In the genomic region with DNA sequence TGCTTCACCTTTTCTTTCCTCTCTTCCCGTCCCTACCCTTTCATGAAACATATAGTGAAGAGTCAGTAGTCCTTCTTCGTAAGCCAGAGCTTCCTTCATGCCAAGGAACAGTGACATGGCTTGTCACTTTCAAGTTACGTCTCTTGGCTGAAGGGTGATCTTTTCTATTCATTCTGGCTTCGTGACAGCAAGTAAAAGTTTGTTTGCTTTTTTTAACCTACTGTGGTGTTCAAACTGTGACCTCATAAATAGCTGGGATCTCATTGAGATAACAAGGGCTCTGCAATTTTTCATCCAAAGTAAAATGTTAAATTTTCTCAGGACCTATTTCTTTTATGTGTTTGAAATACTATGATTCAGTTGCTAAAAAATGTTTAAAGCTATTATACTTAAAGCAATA, we compare ENCODE assay signal across 20 cellular contexts. TPM values are rescaled to one million over a fixed set of nuclear protein-coding genes. Genes with fewer than 3 reads are reported as not detected.
DNase-seq lines count a peak whose midpoint lies in the region; ATAC-seq, FAIRE-seq and TF ChIP-seq lines count a peak whose summit lies in the region.
"Had no signal": no experiment of that assay in that cellular context is flagged by ENCODE, and none has a peak within 500 bp of the region (broad histone marks: within the 10 kb centered on the region; RNA-seq: fewer than 3 reads in every experiment).

No MANE protein-coding gene starts in this region.

- no peak for TF ChIP-seq RAD21 in SK-N-SH (IDR thresholded peaks at IDR 0.05; ENCODE audit: low read length)

- POLR2A ChIA-PET in SK-N-SH (lab: Yijun Ruan, JAX) = no interaction called here

- no peak for TF ChIP-seq POLR2A in H54 (IDR thresholded peaks at IDR 0.05; ENCODE audit: low read depth, low read length)

- H3K27me3 ChIP-seq in SK-N-SH (ENCODE audit: insufficient read depth) = no peaks in the 10 kb centered on the region
- H3K27me3 ChIP-seq in thoracic aorta (replicated peaks; ENCODE audit: insufficient read depth) = no peaks in the 10 kb centered on the region
- H3K27me3 ChIP-seq: tibial nerve had no signal

- TF ChIP-seq EP300 in SK-N-SH (IDR thresholded peaks at IDR 0.05; ENCODE audit: borderline replicate concordance in 1 of 2, low read depth in 1 of 2, low read length in 1 of 2) = no peak

- peak; percentile 47 for ATAC-seq in left ventricle myocardium superior
- ATAC-seq in thoracic aorta (ENCODE audit: insufficient number of reproducible peaks, low FRiP score, low read depth) = no peak
- ATAC-seq: esophagus mucosa, mucosa of descending colon had no signal

- no peak overlapping the region for H2AFZ ChIP-seq in SK-N-SH (ENCODE audit: low read depth)

- CTCF ChIA-PET in SK-N-SH (lab: Yijun Ruan, JAX) = no interaction called here

- peaks cover 61% of the 10 kb centered on the region for H3K79me2 ChIP-seq in SK-N-SH (ENCODE audit: insufficient read depth)

- H3K9me3 ChIP-seq in SK-N-SH (no peaks in the 10 kb centered on the region), thoracic aorta (no peaks in the 10 kb centered on the region)
- H3K9me3 ChIP-seq: mucosa of descending colon, tibial nerve had no signal

- H3K4me3 ChIP-seq in SK-N-SH (ENCODE audit: low read depth in 2 of 2, low read length in 1 of 2) = no peak overlapping the region
- no peak overlapping the region for H3K4me3 ChIP-seq in thoracic aorta
- H3K4me3 ChIP-seq: mucosa of descending colon, tibial nerve had no signal

- H3F3A ChIP-seq in SK-N-SH (replicated peaks; ENCODE audit: insufficient read depth) = peaks cover 35% of the 10 kb centered on the region

- no peaks in the 10 kb centered on the region for H3K9me2 ChIP-seq in SK-N-SH

- 87% methylated on average over 4 of the region's 4 CpGs for WGBS in SK-N-SH (ENCODE audit: low lambda C conversion rate)

- H3K27ac ChIP-seq in SK-N-SH (ENCODE audit: low read depth in 2 of 2, low read length in 1 of 2) (peak overlapping the region in 1 of 2 experiments; percentile 83; a peak in 2 of 4 replicates), thoracic aorta (peak overlapping the region; percentile 7 to 51)
- H3K27ac ChIP-seq: tibial nerve had no signal

- 0 out of 2 replicates have a peak overlapping the region, but pooled peaks have one; percentile 10 for H3K4me2 ChIP-seq in SK-N-SH

- peaks cover 0 to 4% of the 10 kb centered on the region in 2 experiments for H3K36me3 ChIP-seq in SK-N-SH (replicated peaks in 1 of 2; ENCODE audit: control insufficient read depth in 1 of 2, insufficient read depth in 2 of 2, low read length in 1 of 2)
- no peaks in the 10 kb centered on the region for H3K36me3 ChIP-seq in thoracic aorta
- H3K36me3 ChIP-seq: tibial nerve had no signal

- no peak for DNase-seq in H54 (ENCODE audit: insufficient read length, low spot score)
- DNase-seq in SK-N-SH = no peak
- DNase-seq in left ventricle myocardium superior = no peak
- no peak for DNase-seq in thoracic aorta (ENCODE audit: low spot score)
- DNase-seq in NCI-H1930 (lab: John Stamatoyannopoulos, UW) = no peak
- DNase-seq in GF-D8 (lab: John Stamatoyannopoulos, UW) = no peak
- DNase-seq in HPDE6-E6E7 (ENCODE audit: extremely low spot score) = no peak
- DNase-seq: activated effector memory CD4-positive, alpha-beta T cell treated with anti-CD3 and anti-CD28 coated beads, Interleukin-2, amount 50 U/mL, for 16 hours; aorta; C1 segment of cervical spinal cord; dermis blood vessel endothelial cell; hippocampal formation; mucosa of descending colon; NCI-H1694; NCI-H510A; occipital lobe; small intestine; T1000 had no signal

- no peak overlapping the region; the same call in 1 of the 2 replicates for H3K9ac ChIP-seq in SK-N-SH

- intact Hi-C loops in left ventricle myocardium superior (cut with micrococcal nuclease) = no loop called here

- no peak for TF ChIP-seq CTCF in SK-N-SH (IDR thresholded peaks at IDR 0.05)
- no peak for TF ChIP-seq CTCF in thoracic aorta (IDR thresholded peaks at IDR 0.05)

- H3K4me1 ChIP-seq in SK-N-SH (ENCODE audit: control insufficient read depth in 1 of 2, insufficient read depth in 2 of 2, low read depth in 1 of 2, low read length in 1 of 2) (peaks cover 5 to 16% of the 10 kb centered on the region in 2 experiments), thoracic aorta (ENCODE audit: control insufficient read depth in 1 of 2, low read depth in 2 of 2) (peaks cover 13 to 30% of the 10 kb centered on the region in 2 donors)

- H4K20me1 ChIP-seq in SK-N-SH (ENCODE audit: insufficient read depth) = no peaks in the 10 kb centered on the region

- peak; percentile 93 for FAIRE-seq in H54 (lab: Jason Lieb, UNC)
- FAIRE-seq: small intestine had no signal

TF ChIP-seq in SK-N-SH, 30 proteins besides CTCF, POLR2A, EP300 and RAD21:
- TF ChIP-seq GATA2 (CRISPR knock-in tag; IDR thresholded peaks at IDR 0.05) = no peak
- TF ChIP-seq TCF12 (IDR thresholded peaks at IDR 0.05) = peak; percentile 56
- no peak for TF ChIP-seq EZH2phosphoT487 (IDR thresholded peaks at IDR 0.05; ENCODE audit: borderline replicate concordance, low read depth)
- TF ChIP-seq, protein P1, sequence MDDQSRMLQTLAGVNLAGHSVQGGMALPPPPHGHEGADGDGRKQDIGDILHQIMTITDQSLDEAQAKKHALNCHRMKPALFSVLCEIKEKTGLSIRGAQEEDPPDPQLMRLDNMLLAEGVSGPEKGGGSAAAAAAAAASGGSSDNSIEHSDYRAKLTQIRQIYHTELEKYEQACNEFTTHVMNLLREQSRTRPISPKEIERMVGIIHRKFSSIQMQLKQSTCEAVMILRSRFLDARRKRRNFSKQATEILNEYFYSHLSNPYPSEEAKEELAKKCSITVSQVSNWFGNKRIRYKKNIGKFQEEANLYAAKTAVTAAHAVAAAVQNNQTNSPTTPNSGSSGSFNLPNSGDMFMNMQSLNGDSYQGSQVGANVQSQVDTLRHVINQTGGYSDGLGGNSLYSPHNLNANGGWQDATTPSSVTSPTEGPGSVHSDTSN (IDR thresholded peaks at IDR 0.05) = peak; percentile 47; the same call in 1 of the 2 replicates
- 0 out of 2 replicates have a peak, but pooled peaks have one; percentile 6 for TF ChIP-seq JUND (IDR thresholded peaks at IDR 0.05)
- TF ChIP-seq TEAD4 (IDR thresholded peaks at IDR 0.05; ENCODE audit: borderline replicate concordance, insufficient read depth) = peak; percentile 29; the same call in 1 of the 2 replicates
- no peak for TF ChIP-seq MAX (IDR thresholded peaks at IDR 0.05; ENCODE audit: low read depth)

RNA-seq across cellular contexts. Expression of gene CDIN1, which starts 10.5 kb away (rescaled TPM):
- 12.7 and 20.2 TPM in 2 replicates for polyA plus RNA-seq in SK-N-SH (2012; rRNA removed)
- 9.1 and 11.4 TPM in 2 replicates for polyA plus RNA-seq in SK-N-SH (2012; cell fraction: cytosol; rRNA removed)
- polyA plus RNA-seq in SK-N-SH (2012; cell fraction: nucleus; rRNA removed) = 18.0 and 28.8 TPM in 2 replicates
- total RNA-seq in left ventricle myocardium superior (113 TPM), thoracic aorta (10 to 100 TPM; 26.6 to 27.5 TPM)
